Comparison of ENCODE assay signal across 13 cellular contexts in the genomic region with DNA sequence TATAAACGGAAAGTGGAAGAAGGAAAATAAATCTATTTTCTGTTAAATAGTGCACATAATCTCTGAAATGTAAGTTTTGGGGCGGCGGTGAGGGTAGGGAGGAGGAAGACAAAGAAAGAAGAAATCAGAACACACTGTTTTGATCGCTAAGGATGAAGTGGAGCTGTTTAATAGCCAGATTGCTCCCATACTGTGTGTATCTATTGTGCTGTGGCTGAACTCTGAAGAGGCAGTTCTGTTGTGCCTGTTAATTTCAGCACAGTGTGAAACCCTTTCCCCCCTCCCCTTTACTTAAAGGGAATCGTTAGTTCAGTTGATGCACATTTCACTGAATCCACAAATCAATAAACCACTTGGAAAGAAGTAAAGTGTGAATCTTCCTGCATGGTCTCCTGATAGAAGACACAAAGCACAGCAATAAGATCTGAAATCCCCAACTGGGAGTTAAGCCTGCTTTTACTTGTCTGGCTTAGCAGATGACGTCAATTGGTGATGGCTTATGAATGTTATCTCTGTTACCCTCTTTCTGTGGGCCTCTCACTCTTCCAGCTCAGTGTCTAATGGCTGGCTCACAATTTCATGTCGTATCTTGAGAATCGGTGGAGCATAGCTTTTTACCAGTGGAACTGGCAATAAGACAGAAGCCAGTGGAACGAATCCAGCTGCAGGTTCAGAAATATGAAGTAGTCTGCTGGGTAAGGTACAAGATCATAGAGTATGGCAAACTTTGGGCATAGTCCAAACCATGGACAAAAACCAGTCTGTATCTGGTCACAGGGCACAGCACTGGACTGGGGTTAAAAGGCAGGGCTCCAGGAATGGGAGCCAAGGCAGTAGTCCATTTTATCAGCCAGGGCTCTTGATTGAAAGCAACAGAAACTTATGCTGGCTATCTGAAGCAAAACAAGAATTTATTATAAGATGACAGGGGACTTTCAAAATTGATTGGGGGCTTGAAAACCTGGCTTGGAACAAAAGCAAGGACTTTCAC.
A peak's percentile ranks its signal among the peaks of the same experiment; 100 is the strongest.
DNase-seq lines count a peak whose midpoint lies in the region; ATAC-seq and TF ChIP-seq lines count a peak whose summit lies in the region.
"Had no signal": no experiment of that assay in that cellular context is flagged by ENCODE, and none has a peak within 500 bp of the region (broad histone marks: within the 10 kb centered on the region; RNA-seq: fewer than 3 reads in every experiment).

No MANE protein-coding gene starts in this region.

- no TSS peak for BruUV-seq in PC-9 (replicated peaks; lab: Mats Ljungman, UMichigan)

- H3K27ac Mint-ChIP-seq in glutamatergic neuron (ENCODE audit: unreplicated experiment) (peak overlapping the region; percentile 95), neural progenitor cell (peak overlapping the region; percentile 70)

- no peak overlapping the region for H2AFZ ChIP-seq in neural progenitor cell (replicated peaks)
- no peak overlapping the region for H2AFZ ChIP-seq in PC-9

- no peaks in the 10 kb centered on the region for H3K36me3 Mint-ChIP-seq in glutamatergic neuron (ENCODE audit: unreplicated experiment)
- no peaks in the 10 kb centered on the region for H3K36me3 Mint-ChIP-seq in neural progenitor cell

- H3K4me2 ChIP-seq in neural progenitor cell (peak overlapping the region; percentile 40), PC-9 (no peak overlapping the region)

- H3K9me3 ChIP-seq in neural progenitor cell (ENCODE audit: low read depth), result no peaks in the 10 kb centered on the region
- H3K9me3 ChIP-seq in PC-9 (ENCODE audit: insufficient read depth, low read depth), result no peaks in the 10 kb centered on the region

- POLR2A ChIA-PET in PC-9 (lab: Charles Lee; ENCODE audit: unreplicated experiment), result no interaction called here

- H3K4me1 Mint-ChIP-seq in glutamatergic neuron (ENCODE audit: low read depth, unreplicated experiment) (peaks cover 21% of the 10 kb centered on the region), neural progenitor cell (peaks cover 15% of the 10 kb centered on the region)

- H4K20me1 ChIP-seq in neural progenitor cell (ENCODE audit: low read depth) (no peaks in the 10 kb centered on the region), PC-9 (ENCODE audit: insufficient read depth) (no peaks in the 10 kb centered on the region)

- TF ChIP-seq CTCF in glutamatergic neuron (IDR thresholded peaks at IDR 0.05; ENCODE audit: partially characterized antibody, unreplicated experiment) (no peak), neural progenitor cell (IDR thresholded peaks at IDR 0.05) (no peak), PC-9 (conservative IDR thresholded peaks at IDR 0.05) (no peak)

- no peak overlapping the region for H3K4me3 ChIP-seq in neural progenitor cell
- H3K4me3 ChIP-seq in PC-9, result no peak overlapping the region

- no peaks in the 10 kb centered on the region for H3K79me2 ChIP-seq in neural progenitor cell (ENCODE audit: low read depth)
- no peaks in the 10 kb centered on the region for H3K79me2 ChIP-seq in PC-9 (ENCODE audit: low read depth)

- no peak for ATAC-seq in GM19324 (IDR thresholded peaks at IDR 0.05; ENCODE audit: low FRiP score, unreplicated experiment)
- ATAC-seq: activated CD4-positive, CD25-positive, alpha-beta regulatory T cell treated with anti-CD3 and anti-CD28 coated beads, Interleukin-2, amount 50 U/mL, for 24 hours had no signal

- H3F3A ChIP-seq in neural progenitor cell (ENCODE audit: low read depth) (no peaks in the 10 kb centered on the region), PC-9 (ENCODE audit: insufficient read depth, low read depth) (no peaks in the 10 kb centered on the region)

- H3K4me3 Mint-ChIP-seq in glutamatergic neuron (ENCODE audit: unreplicated experiment) (peak overlapping the region; percentile 40), neural progenitor cell (peak overlapping the region; percentile 2)

- DNase-seq in ELF-1 (ENCODE audit: low read depth, low spot score), result peak; percentile 2
- DNase-seq in NCI-H82 (lab: John Stamatoyannopoulos, UW), result peak; percentile 62
- DNase-seq in glutamatergic neuron, result no peak
- peak; percentile 47 for DNase-seq in neural progenitor cell (ENCODE audit: low spot score)
- no peak for DNase-seq in PC-9
- DNase-seq in stimulated activated CD8-positive, alpha-beta memory T cell treated with anti-CD3 and anti-CD28 coated beads, Interleukin-4, amount 100 ng/mL, for 48 hours, result no peak
- no peak for DNase-seq in ureter (ENCODE audit: low spot score)
- DNase-seq: DND-41; NCI-H1694; stimulated activated CD4-positive, alpha-beta T cell treated with anti-CD3 and anti-CD28 coated beads, Interleukin-4, amount 100 ng/mL, for 24 hours; stimulated activated naive CD4-positive, alpha-beta T cell had no signal

- intact Hi-C loops in PC-9 (cut with micrococcal nuclease; ENCODE audit: unreplicated experiment), result no loop called here

- CTCF ChIA-PET in PC-9 (lab: Charles Lee), result no interaction called here

- H3K27me3 ChIP-seq in neural progenitor cell (peaks cover 15% of the 10 kb centered on the region), PC-9 (ENCODE audit: insufficient read depth, low read depth) (no peaks in the 10 kb centered on the region)

- no peak overlapping the region for H3K27ac ChIP-seq in neural progenitor cell
- no peak overlapping the region for H3K27ac ChIP-seq in PC-9

- no peak overlapping the region for H3K9ac ChIP-seq in neural progenitor cell

- no peaks in the 10 kb centered on the region for H3K9me2 ChIP-seq in PC-9 (ENCODE audit: insufficient read depth)

- H3K36me3 ChIP-seq in neural progenitor cell, result no peaks in the 10 kb centered on the region
- H3K36me3 ChIP-seq in PC-9 (ENCODE audit: low read depth), result no peaks in the 10 kb centered on the region

- H3K9me3 Mint-ChIP-seq in glutamatergic neuron (ENCODE audit: unreplicated experiment) (peaks cover 2% of the 10 kb centered on the region), neural progenitor cell (no peaks in the 10 kb centered on the region)

- H3K27me3 Mint-ChIP-seq in glutamatergic neuron (ENCODE audit: unreplicated experiment) (no peaks in the 10 kb centered on the region), neural progenitor cell (ENCODE audit: insufficient read depth, low read depth) (peaks cover 3% of the 10 kb centered on the region)

- H3K4me1 ChIP-seq in neural progenitor cell (peaks cover 10% of the 10 kb centered on the region), PC-9 (replicated peaks; ENCODE audit: insufficient read depth) (no peaks in the 10 kb centered on the region)

Comparison
In these comparisons a context has a peak if more than half of its experiments do, and no peak if none do; other contexts are left out.
1. DNase-seq: peak in ELF-1 (single experiment), NCI-H82 (single experiment) and neural progenitor cell (single experiment); none in glutamatergic neuron (single experiment), PC-9 (0 of 2), stimulated activated CD8-positive, alpha-beta memory T cell treated with anti-CD3 and anti-CD28 coated beads, Interleukin-4, amount 100 ng/mL, for 48 hours (single experiment) and ureter (single experiment).